Comparison of ENCODE assay signal across 8 cellular contexts in the genomic region with DNA sequence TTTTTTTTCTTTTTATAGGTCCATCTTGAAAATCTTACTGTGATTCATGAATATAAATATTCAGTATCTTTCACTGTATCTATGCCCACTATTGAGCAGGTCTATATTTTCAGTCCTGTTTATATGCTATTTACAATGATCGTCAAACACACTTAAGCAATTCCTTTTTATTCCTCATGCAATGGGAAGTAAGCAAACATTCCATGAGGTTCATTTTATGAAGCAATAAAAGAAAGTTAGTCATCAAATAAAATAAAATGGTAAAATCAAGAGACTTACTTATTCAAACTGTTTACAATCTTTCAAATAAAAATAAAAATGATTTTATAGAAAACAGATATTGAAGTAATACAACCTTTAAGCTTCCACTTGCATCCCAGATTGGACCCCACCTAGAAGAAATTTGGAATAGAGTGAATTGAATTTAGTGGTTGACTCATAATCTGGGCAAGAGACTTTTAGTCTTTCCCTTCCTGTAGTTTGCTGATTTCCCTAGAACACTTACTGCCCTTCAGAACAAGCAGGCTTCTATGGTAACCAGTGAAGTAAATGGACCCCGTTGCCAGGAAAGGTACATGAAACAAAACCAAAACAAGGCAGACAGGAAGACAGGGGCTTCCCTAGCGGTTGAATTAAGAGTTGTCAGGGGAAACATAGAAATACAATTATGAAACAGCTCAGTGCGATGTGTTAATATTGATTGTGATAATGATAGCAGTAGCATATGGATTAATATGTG.
DNase-seq lines count a peak whose midpoint lies in the region; ATAC-seq and TF ChIP-seq lines count a peak whose summit lies in the region.

No MANE protein-coding gene starts in this region.

- CTCF ChIA-PET in activated CD4-positive, alpha-beta memory T cell treated with anti-CD3 and anti-CD28 coated beads, Interleukin-2, amount 10 ng/mL, durations not matched to agents 7 days and 5 days (lab: Charles Lee) = interaction anchor here (1.2 kb wide), 1 partner anchor 240 kb away, joined by 4 read pairs; no protein-coding TSS in a partner anchor

- peak overlapping the region; percentile 31 to 62 (median 48) for H3K4me3 Mint-ChIP-seq in IgD-negative memory B cell
- H3K4me3 Mint-ChIP-seq in activated CD4-positive, alpha-beta memory T cell treated with anti-CD3 and anti-CD28 coated beads, Interleukin-2, amount 10 ng/mL, durations not matched to agents 7 days and 5 days = no peak overlapping the region

- intact Hi-C loops in dorsolateral prefrontal cortex (cut with DNase I) = no loop called here

- no peaks in the 10 kb centered on the region for H3K36me3 Mint-ChIP-seq in IgD-negative memory B cell
- no peaks in the 10 kb centered on the region for H3K36me3 Mint-ChIP-seq in activated CD4-positive, alpha-beta memory T cell treated with anti-CD3 and anti-CD28 coated beads, Interleukin-2, amount 10 ng/mL, durations not matched to agents 7 days and 5 days (ENCODE audit: low read depth)

- peak overlapping the region; percentile 75 to 97 (median 90) for H3K27ac Mint-ChIP-seq in IgD-negative memory B cell
- H3K27ac Mint-ChIP-seq in activated CD4-positive, alpha-beta memory T cell treated with anti-CD3 and anti-CD28 coated beads, Interleukin-2, amount 10 ng/mL, durations not matched to agents 7 days and 5 days = no peak overlapping the region

- H3K4me3 ChIP-seq in dorsolateral prefrontal cortex = no peak overlapping the region

- peaks cover 47 to 59% (median 50%) of the 10 kb centered on the region in 3 donors for H3K4me1 Mint-ChIP-seq in IgD-negative memory B cell
- H3K4me1 Mint-ChIP-seq in activated CD4-positive, alpha-beta memory T cell treated with anti-CD3 and anti-CD28 coated beads, Interleukin-2, amount 10 ng/mL, durations not matched to agents 7 days and 5 days = peaks cover 16% of the 10 kb centered on the region

- H3K27me3 Mint-ChIP-seq in IgD-negative memory B cell = peaks cover 2% of the 10 kb centered on the region
- H3K27me3 Mint-ChIP-seq in activated CD4-positive, alpha-beta memory T cell treated with anti-CD3 and anti-CD28 coated beads, Interleukin-2, amount 10 ng/mL, durations not matched to agents 7 days and 5 days = no peaks in the 10 kb centered on the region

- DNase-seq in activated CD4-positive, alpha-beta memory T cell treated with anti-CD3 and anti-CD28 coated beads, Interleukin-2, amount 10 ng/mL, durations not matched to agents 7 days and 5 days = peak; percentile 34
- DNase-seq in fibroblast of the conjunctiva (ENCODE audit: low read depth) = peak; percentile 60
- DNase-seq in stimulated activated CD4-positive, alpha-beta T cell treated with anti-CD3 and anti-CD28 coated beads, Interleukin-1b, Interleukin-23, amount 100 ng/mL, for 48 hours = peak; percentile 37
- no peak for DNase-seq in NCI-H2107 (lab: John Stamatoyannopoulos, UW)
- no peak for DNase-seq in dorsolateral prefrontal cortex

- POLR2A ChIA-PET in activated CD4-positive, alpha-beta memory T cell treated with anti-CD3 and anti-CD28 coated beads, Interleukin-2, amount 10 ng/mL, durations not matched to agents 7 days and 5 days (lab: Charles Lee) = interaction anchor here (0.6 to 1.5 kb wide), 4 partner anchors 10 to 272 kb away, joined by 3 to 8 read pairs (median 4); a partner anchor contains a TSS

- H3K9me3 Mint-ChIP-seq in IgD-negative memory B cell = no peaks in the 10 kb centered on the region
- H3K9me3 Mint-ChIP-seq in activated CD4-positive, alpha-beta memory T cell treated with anti-CD3 and anti-CD28 coated beads, Interleukin-2, amount 10 ng/mL, durations not matched to agents 7 days and 5 days = no peaks in the 10 kb centered on the region

- TF ChIP-seq CTCF in GM12873 (IDR thresholded peaks at IDR 0.05; ENCODE audit: insufficient read depth, low read depth, low read length, missing control alignments) (peak; percentile 51), dorsolateral prefrontal cortex (IDR thresholded peaks at IDR 0.05 in 54 of 56, conservative IDR thresholded peaks at IDR 0.05 in 2 of 56; ENCODE audit: low read depth in 1 of 56, partially characterized antibody in 56 of 56) (no peak)

- H3K27me3 ChIP-seq in dorsolateral prefrontal cortex = no peaks in the 10 kb centered on the region

- peak; percentile 87 for ATAC-seq in GM21528 (IDR thresholded peaks at IDR 0.05; ENCODE audit: low FRiP score, unreplicated experiment)

- H3K27ac ChIP-seq in dorsolateral prefrontal cortex = no peak overlapping the region

Comparison
In these comparisons a context has a peak if more than half of its experiments do, and no peak if none do; other contexts are left out.
1. DNase-seq: peak in activated CD4-positive, alpha-beta memory T cell treated with anti-CD3 and anti-CD28 coated beads, Interleukin-2, amount 10 ng/mL, durations not matched to agents 7 days and 5 days (single experiment), fibroblast of the conjunctiva (single experiment) and stimulated activated CD4-positive, alpha-beta T cell treated with anti-CD3 and anti-CD28 coated beads, Interleukin-1b, Interleukin-23, amount 100 ng/mL, for 48 hours (single experiment); none in NCI-H2107 (single experiment) and dorsolateral prefrontal cortex (0 of 10).